ENCODE assay signal across 25 cellular contexts in genomic region chr13:40622246-40622645, GRCh38. TPM values are rescaled to one million over a fixed set of nuclear protein-coding genes. Genes with fewer than 3 reads are reported as not detected.
DNase-seq lines count a peak whose midpoint lies in the region; ATAC-seq, FAIRE-seq and TF ChIP-seq lines count a peak whose summit lies in the region.
"Had no signal": no experiment of that assay in that cellular context is flagged by ENCODE, and none has a peak within 500 bp of the region (broad histone marks: within the 10 kb centered on the region; RNA-seq: fewer than 3 reads in every experiment).

No MANE protein-coding gene starts in this region.

- peaks cover 12% of the 10 kb centered on the region for H3K36me3 Mint-ChIP-seq in CD4-positive, CD25-positive, alpha-beta regulatory T cell
- peaks cover 37% of the 10 kb centered on the region for H3K36me3 Mint-ChIP-seq in activated T-helper 17 cell treated with anti-CD3 and anti-CD28 coated beads, Interleukin-2, amount 50 U/mL, for 72 hours (ENCODE audit: low read depth)
- peaks cover 13% of the 10 kb centered on the region for H3K36me3 Mint-ChIP-seq in type B pancreatic cell

- H2BK15ac ChIP-seq in mesendoderm (replicated peaks; ENCODE audit: low read depth), result no peak overlapping the region

- H4K5ac ChIP-seq in mesendoderm (ENCODE audit: low read length), result no peak overlapping the region

- peaks cover 95% of the 10 kb centered on the region for H3K4me1 ChIP-seq in CD4-positive, CD25-positive, alpha-beta regulatory T cell (ENCODE audit: control insufficient read depth, insufficient read depth, low read length, poor library complexity, severe bottlenecking)
- no peaks in the 10 kb centered on the region for H3K4me1 ChIP-seq in mesendoderm (ENCODE audit: control insufficient read depth, low read depth, low read length)

- peak overlapping the region; percentile 45 for H3K4me3 ChIP-seq in CD4-positive, CD25-positive, alpha-beta regulatory T cell (ENCODE audit: low read depth, low read length)
- no peak overlapping the region for H3K4me3 ChIP-seq in mesendoderm (ENCODE audit: low read length)
- H3K4me3 ChIP-seq: GM23248, lung, smooth muscle cell, tibial artery had no signal

- no peaks in the 10 kb centered on the region for H3K9me3 Mint-ChIP-seq in CD4-positive, CD25-positive, alpha-beta regulatory T cell
- H3K9me3 Mint-ChIP-seq in activated T-helper 17 cell treated with anti-CD3 and anti-CD28 coated beads, Interleukin-2, amount 50 U/mL, for 72 hours, result no peaks in the 10 kb centered on the region
- no peaks in the 10 kb centered on the region for H3K9me3 Mint-ChIP-seq in type B pancreatic cell
- H3K9me3 Mint-ChIP-seq: T-helper 1 cell treated with Interleukin-12 subunit alpha and Interleukin-12 subunit beta and Interleukin-4 antibody, amounts not matched to agents 30 μg/mL and 1 μg/mL, for 36 hours had no signal

- H3K27me3 ChIP-seq in CD4-positive, CD25-positive, alpha-beta regulatory T cell (ENCODE audit: control insufficient read depth, insufficient read depth, low read length), result no peaks in the 10 kb centered on the region
- no peaks in the 10 kb centered on the region for H3K27me3 ChIP-seq in mesendoderm (ENCODE audit: insufficient read depth, low read length, poor library complexity)
- H3K27me3 ChIP-seq: tibial artery had no signal

- peak; percentile 52 for FAIRE-seq in GM18507 (lab: Jason Lieb, UNC)

- H3K27ac Mint-ChIP-seq in CD4-positive, CD25-positive, alpha-beta regulatory T cell, result peak overlapping the region; percentile 63 to 87 (median 66)
- H3K27ac Mint-ChIP-seq in activated T-helper 17 cell treated with anti-CD3 and anti-CD28 coated beads, Interleukin-2, amount 50 U/mL, for 72 hours, result peak overlapping the region; percentile 62
- no peak overlapping the region for H3K27ac Mint-ChIP-seq in type B pancreatic cell
- H3K27ac Mint-ChIP-seq: T-helper 1 cell treated with Interleukin-12 subunit alpha and Interleukin-12 subunit beta and Interleukin-4 antibody, amounts not matched to agents 30 μg/mL and 1 μg/mL, for 36 hours had no signal

- WGBS in mesendoderm (ENCODE audit: extremely low coverage, insufficient coverage, low lambda C conversion rate), result no CpG with 5 or more reads among the region's 1 CpG

- H3K4ac ChIP-seq in mesendoderm (ENCODE audit: low read depth, low read length), result no peak overlapping the region

- peaks cover 6% of the 10 kb centered on the region for H3K79me1 ChIP-seq in mesendoderm (ENCODE audit: low read length)

- no peak overlapping the region for H3K56ac ChIP-seq in mesendoderm (ENCODE audit: low read length)

- no peak overlapping the region for H2AK5ac ChIP-seq in mesendoderm (ENCODE audit: low read length)

- DNase-seq in CD4-positive, CD25-positive, alpha-beta regulatory T cell, result no peak
- DNase-seq in GM18507 (ENCODE audit: extremely low spot score, insufficient read length, low read depth), result no peak
- no peak for DNase-seq in mesendoderm
- no peak for DNase-seq in caudate nucleus (lab: John Stamatoyannopoulos, UW)
- no peak for DNase-seq in AG08396 (ENCODE audit: low spot score)
- DNase-seq in type B pancreatic cell (ENCODE audit: extremely low spot score, unreplicated experiment), result no peak
- DNase-seq: activated CD4-positive, alpha-beta T cell treated with anti-CD3 and anti-CD28 coated beads, Interleukin-2, amount 50 U/mL, for 1 hour; DMS53; effector CD8-positive, alpha-beta T cell; GF-D8; GM23248; NCI-H1092; NCI-H187 treated with DMSO at 0.1 percent for 48 hours; NCI-H446; nucleus accumbens; retina; SIG-M5; stimulated activated CD4-positive, alpha-beta T cell treated with anti-CD3 and anti-CD28 coated beads, Interleukin-2, amount 100 ng/mL, for 48 hours; stimulated activated naive CD4-positive, alpha-beta T cell treated with Interleukin-2 at 50 U/mL for 16 hours; tibial artery had no signal

- no peak overlapping the region for H3K4me2 ChIP-seq in mesendoderm (ENCODE audit: low read length)
- H3K4me2 ChIP-seq: smooth muscle cell had no signal

- no peak for ATAC-seq in CD4-positive, CD25-positive, alpha-beta regulatory T cell (ENCODE audit: low read depth in 2 of 2)
- no peak for ATAC-seq in activated T-helper 17 cell treated with anti-CD3 and anti-CD28 coated beads, Interleukin-2, amount 50 U/mL, for 72 hours (replicated peaks)
- no peak for ATAC-seq in GM18873 (IDR thresholded peaks at IDR 0.05; ENCODE audit: low FRiP score, unreplicated experiment)

- H2BK5ac ChIP-seq in mesendoderm (ENCODE audit: low read length), result no peak overlapping the region

- H3K4me3 Mint-ChIP-seq in CD4-positive, CD25-positive, alpha-beta regulatory T cell, result peak overlapping the region in 3 of 4 donors; percentile 36 to 71 (median 41)
- peak overlapping the region; percentile 45 for H3K4me3 Mint-ChIP-seq in activated T-helper 17 cell treated with anti-CD3 and anti-CD28 coated beads, Interleukin-2, amount 50 U/mL, for 72 hours
- H3K4me3 Mint-ChIP-seq in type B pancreatic cell, result no peak overlapping the region
- H3K4me3 Mint-ChIP-seq: T-helper 1 cell treated with Interleukin-12 subunit alpha and Interleukin-12 subunit beta and Interleukin-4 antibody, amounts not matched to agents 30 μg/mL and 1 μg/mL, for 36 hours had no signal

- no peaks in the 10 kb centered on the region for H3K27me3 Mint-ChIP-seq in CD4-positive, CD25-positive, alpha-beta regulatory T cell
- H3K27me3 Mint-ChIP-seq in activated T-helper 17 cell treated with anti-CD3 and anti-CD28 coated beads, Interleukin-2, amount 50 U/mL, for 72 hours, result no peaks in the 10 kb centered on the region
- no peaks in the 10 kb centered on the region for H3K27me3 Mint-ChIP-seq in type B pancreatic cell

- H3K4me1 Mint-ChIP-seq in CD4-positive, CD25-positive, alpha-beta regulatory T cell, result peaks cover 57 to 95% (median 79%) of the 10 kb centered on the region in 4 donors
- H3K4me1 Mint-ChIP-seq in activated T-helper 17 cell treated with anti-CD3 and anti-CD28 coated beads, Interleukin-2, amount 50 U/mL, for 72 hours, result peaks cover 57% of the 10 kb centered on the region
- peaks cover 29% of the 10 kb centered on the region for H3K4me1 Mint-ChIP-seq in type B pancreatic cell (ENCODE audit: unreplicated experiment)

- H3K79me2 ChIP-seq in mesendoderm (ENCODE audit: control insufficient read depth, insufficient read depth, low read length), result peaks cover 54% of the 10 kb centered on the region

- no peak overlapping the region for H3K23ac ChIP-seq in mesendoderm (ENCODE audit: low read length)

- H3K27ac ChIP-seq in CD4-positive, CD25-positive, alpha-beta regulatory T cell (ENCODE audit: insufficient read depth, low read length, poor library complexity, severe bottlenecking), result peak overlapping the region; percentile 38
- no peak overlapping the region for H3K27ac ChIP-seq in mesendoderm (ENCODE audit: low read depth, low read length)
- H3K27ac ChIP-seq in caudate nucleus (ENCODE audit: low read depth, low read length), result no peak overlapping the region
- H3K27ac ChIP-seq: GM23248, tibial artery had no signal

- H4K8ac ChIP-seq in mesendoderm (ENCODE audit: low read depth, low read length), result no peak overlapping the region

- H3K9me3 ChIP-seq in CD4-positive, CD25-positive, alpha-beta regulatory T cell (ENCODE audit: control insufficient read depth in 2 of 2, low read length in 2 of 2), result no peaks in the 10 kb centered on the region
- H3K9me3 ChIP-seq: tibial artery had no signal

- peaks cover 7% of the 10 kb centered on the region for H3K36me3 ChIP-seq in CD4-positive, CD25-positive, alpha-beta regulatory T cell (ENCODE audit: control insufficient read depth, insufficient read depth, low read length)
- H3K36me3 ChIP-seq in mesendoderm (ENCODE audit: control insufficient read depth, insufficient read depth, low read length), result no peaks in the 10 kb centered on the region

- no peak overlapping the region for H3K9ac ChIP-seq in mesendoderm (ENCODE audit: low read length)
- H3K9ac ChIP-seq: GM23248 had no signal

- H3K18ac ChIP-seq in mesendoderm (ENCODE audit: low read length), result peak overlapping the region; percentile 39

- H2BK120ac ChIP-seq in mesendoderm (ENCODE audit: low read depth, low read length), result peak overlapping the region; percentile 28

- TF ChIP-seq CTCF in type B pancreatic cell (conservative IDR thresholded peaks at IDR 0.05), result no peak

RNA-seq across cellular contexts. Expression of gene FOXO1, which starts 44.2 kb away (rescaled TPM):
- total RNA-seq in CD4-positive, CD25-positive, alpha-beta regulatory T cell, result 119 TPM
- polyA plus RNA-seq in CD4-positive, CD25-positive, alpha-beta regulatory T cell, result 100 to 1,000 TPM in 1 of 4 donors, 10 to 100 TPM in 3; 45.5 to 115 (median 65.4) TPM
- 10 to 100 TPM; 32.0 to 48.9 TPM for total RNA-seq in activated T-helper 17 cell treated with anti-CD3 and anti-CD28 coated beads, Interleukin-2, amount 50 U/mL, for 72 hours
- 12.8 TPM for polyA plus RNA-seq in mesendoderm (2013, experiment 1 of 2)
- polyA plus RNA-seq in mesendoderm (2013, experiment 2 of 2), result 13.3 TPM
- 16.9 and 21.5 TPM in 2 replicates for total RNA-seq in type B pancreatic cell (ENCODE audit: low replicate concordance)
